ENCODE assay signal across 22 cellular contexts in the genomic region with DNA sequence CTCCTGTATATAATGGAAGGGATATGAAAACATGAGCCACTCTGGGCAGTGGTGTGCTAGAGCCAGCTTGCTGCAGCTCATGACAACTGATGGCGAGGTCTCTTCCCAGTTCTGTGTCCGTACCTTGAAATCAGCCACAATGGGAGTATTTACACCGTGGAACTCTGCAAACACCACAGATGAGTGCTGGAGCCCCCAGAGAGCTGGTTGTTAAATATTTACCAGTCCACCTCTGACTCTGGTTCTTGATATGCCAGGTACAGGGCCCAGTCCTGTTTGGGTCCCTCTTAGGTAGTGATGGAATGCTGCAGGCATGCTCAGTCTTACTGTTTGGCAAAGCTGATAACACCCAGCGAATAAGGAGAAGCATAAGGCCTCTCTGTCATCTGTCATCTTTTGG.
DNase-seq lines count a peak whose midpoint lies in the region; ATAC-seq, FAIRE-seq and TF ChIP-seq lines count a peak whose summit lies in the region.
"Had no signal": no experiment of that assay in that cellular context is flagged by ENCODE, and none has a peak within 500 bp of the region (broad histone marks: within the 10 kb centered on the region; RNA-seq: fewer than 3 reads in every experiment).

No MANE protein-coding gene starts in this region.

- H3K36me3 ChIP-seq in left ventricle myocardium inferior, result no peaks in the 10 kb centered on the region
- H3K36me3 ChIP-seq in RWPE2 (ENCODE audit: low read depth), result no peaks in the 10 kb centered on the region
- H3K36me3 ChIP-seq in kidney (ENCODE audit: control insufficient read depth in 1 of 2, insufficient read depth in 2 of 2, low read length in 2 of 2), result no peaks in the 10 kb centered on the region
- H3K36me3 ChIP-seq in suprapubic skin, result no peaks in the 10 kb centered on the region
- H3K36me3 ChIP-seq: HAP-1 had no signal

- FAIRE-seq in kidney (lab: Jason Lieb, UNC), result no peak
- FAIRE-seq: A204.1, G401.6, GM12891, RCC 7860 had no signal

- H3K27ac ChIP-seq in left ventricle myocardium inferior (replicated peaks) (no peak overlapping the region), RWPE2 (ENCODE audit: poor library complexity, severe bottlenecking) (peak overlapping the region; percentile 55), kidney (ENCODE audit: low read depth in 2 of 2, low read length in 2 of 2) (no peak overlapping the region), suprapubic skin (peak overlapping the region; percentile 60)

- WGBS in suprapubic skin, result 96% methylated on average over 4 of the region's 4 CpGs

- intact Hi-C loops in cardiac septum (cut with DNase I), result no loop called here
- intact Hi-C loops in left ventricle myocardium inferior (cut with micrococcal nuclease), result no loop called here
- intact Hi-C loops in kidney (cut with DNase I), result no loop called here

- peak; percentile 21; the same call in 2 of the 3 replicates for ATAC-seq in RWPE2 (ENCODE audit: low read depth)
- ATAC-seq in GM18858 (IDR thresholded peaks at IDR 0.05; ENCODE audit: unreplicated experiment), result no peak

- H3K9ac ChIP-seq in kidney (ENCODE audit: low read length in 2 of 2), result no peak overlapping the region

- peaks cover 11% of the 10 kb centered on the region for H3K9me3 ChIP-seq in left ventricle myocardium inferior (replicated peaks)
- H3K9me3 ChIP-seq in RWPE2 (ENCODE audit: severe bottlenecking), result no peaks in the 10 kb centered on the region
- no peaks in the 10 kb centered on the region for H3K9me3 ChIP-seq in kidney (ENCODE audit: control insufficient read depth in 1 of 2, low read length in 2 of 2)
- H3K9me3 ChIP-seq in suprapubic skin, result no peaks in the 10 kb centered on the region
- H3K9me3 ChIP-seq: HAP-1 had no signal

- no peak for TF ChIP-seq EP300 in suprapubic skin (IDR thresholded peaks at IDR 0.05)

- DNase-seq in cardiac septum (ENCODE audit: low spot score) (peak; percentile 24), left ventricle myocardium inferior (no peak), RWPE2 (ENCODE audit: low spot score) (peak; percentile 7), kidney (peak; percentile 3), suprapubic skin (ENCODE audit: low spot score in 2 of 2) (no peak), NCI-H226 (no peak)
- DNase-seq in stimulated activated CD4-positive, alpha-beta T cell treated with anti-CD3 and anti-CD28 coated beads, Interleukin-2, amount 100 ng/mL, for 24 hours, result no peak
- DNase-seq: AML-193, Calu3, DMS79 treated with DMSO at 0.1 percent for 48 hours, KBM-7, NCI-H1092, NCI-H1694, NCI-H2107, NCI-H446, NCI-H748 treated with DMSO at 0.1 percent for 48 hours had no signal

- no peak overlapping the region for H3K4me3 ChIP-seq in left ventricle myocardium inferior
- no peak overlapping the region for H3K4me3 ChIP-seq in RWPE2 (ENCODE audit: severe bottlenecking)
- no peak overlapping the region for H3K4me3 ChIP-seq in kidney (ENCODE audit: low read length in 2 of 2)
- H3K4me3 ChIP-seq in suprapubic skin, result no peak overlapping the region
- H3K4me3 ChIP-seq: HAP-1 had no signal

- peaks cover 26% of the 10 kb centered on the region for H3K27me3 ChIP-seq in left ventricle myocardium inferior (ENCODE audit: low read depth)
- H3K27me3 ChIP-seq in RWPE2 (ENCODE audit: insufficient read depth, poor library complexity, severe bottlenecking), result no peaks in the 10 kb centered on the region
- no peaks in the 10 kb centered on the region for H3K27me3 ChIP-seq in suprapubic skin

- TF ChIP-seq CTCF in left ventricle myocardium inferior (IDR thresholded peaks at IDR 0.05; ENCODE audit: borderline replicate concordance) (no peak), RWPE2 (IDR thresholded peaks at IDR 0.05; ENCODE audit: poor library complexity, severe bottlenecking) (no peak), kidney (IDR thresholded peaks at IDR 0.05; ENCODE audit: borderline replicate concordance, extremely low read depth, insufficient read depth) (no peak), suprapubic skin (IDR thresholded peaks at IDR 0.05) (no peak)

- H3K4me1 ChIP-seq in left ventricle myocardium inferior (peaks cover 3% of the 10 kb centered on the region), RWPE2 (ENCODE audit: insufficient read depth, poor library complexity, severe bottlenecking) (peaks cover 20% of the 10 kb centered on the region), kidney (ENCODE audit: control insufficient read depth in 1 of 2, insufficient read depth in 1 of 2, low read depth in 1 of 2, low read length in 2 of 2) (no peaks in the 10 kb centered on the region), suprapubic skin (no peaks in the 10 kb centered on the region)
- H3K4me1 ChIP-seq: HAP-1 had no signal

- TF ChIP-seq POLR2A in suprapubic skin (IDR thresholded peaks at IDR 0.05), result no peak

Comparison
In these comparisons a context has a peak if more than half of its experiments do, and no peak if none do; other contexts are left out.
1. DNase-seq: peak in cardiac septum (single experiment), RWPE2 (single experiment) and kidney (single experiment); none in left ventricle myocardium inferior (single experiment), suprapubic skin (0 of 2), stimulated activated CD4-positive, alpha-beta T cell treated with anti-CD3 and anti-CD28 coated beads, Interleukin-2, amount 100 ng/mL, for 24 hours (0 of 2) and NCI-H226 (single experiment).
2. H3K27ac ChIP-seq: peak in RWPE2 (single experiment) and suprapubic skin (single experiment); none in left ventricle myocardium inferior (single experiment) and kidney (0 of 2).